Comparison of ENCODE assay signal across 21 cellular contexts in the genomic region with DNA sequence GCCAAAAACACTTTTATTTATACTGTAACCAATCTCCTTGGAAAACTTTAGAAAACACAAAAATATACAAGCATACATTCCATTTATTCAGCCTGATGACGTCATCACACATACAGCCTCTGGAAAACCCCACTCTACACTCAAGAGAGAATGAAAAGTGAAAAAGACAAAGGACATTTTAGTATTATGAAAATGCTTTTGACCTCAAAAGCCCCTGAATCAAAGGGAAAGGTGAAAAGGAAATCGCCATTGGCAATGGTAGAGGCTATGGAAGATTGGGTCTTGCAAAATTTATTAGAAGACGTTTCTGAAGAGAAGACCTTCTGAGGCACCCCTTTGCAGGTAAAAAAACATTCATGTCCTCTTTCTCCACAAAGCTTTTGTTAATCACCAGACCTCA.
A peak's percentile ranks its signal among the peaks of the same experiment; 100 is the strongest.
DNase-seq lines count a peak whose midpoint lies in the region; TF ChIP-seq lines count a peak whose summit lies in the region.
"Had no signal": no experiment of that assay in that cellular context is flagged by ENCODE, and none has a peak within 500 bp of the region (broad histone marks: within the 10 kb centered on the region; RNA-seq: fewer than 3 reads in every experiment).

No MANE protein-coding gene starts in this region.

- DNase-seq in Daoy (ENCODE audit: low read depth) = peak; percentile 30
- peak; percentile 19 for DNase-seq in GM20000 (ENCODE audit: low spot score)
- DNase-seq in amniotic epithelial cell (ENCODE audit: low read depth) = peak; percentile 10
- DNase-seq in fibroblast of pulmonary artery (ENCODE audit: low read depth) = peak; percentile 57
- no peak for DNase-seq in NCI-H82 (lab: John Stamatoyannopoulos, UW)
- DNase-seq in cerebellar cortex (ENCODE audit: low spot score) = no peak
- no peak for DNase-seq in lower leg skin (ENCODE audit: low spot score in 2 of 2)
- DNase-seq in OCI-M2 (lab: John Stamatoyannopoulos, UW; ENCODE audit: unreplicated experiment) = no peak
- DNase-seq: activated B cell treated with CpG ODN at 0.5 μM for 24 hours; activated naive CD8-positive, alpha-beta T cell treated with anti-CD3 and anti-CD28 coated beads, Interleukin-2, amount 10 ng/mL, durations not matched to agents 7 days and 5 days; activated T-cell treated with anti-CD3 and anti-CD28 coated beads, Interleukin-2, amount 50 U/mL, for 48 hours; central memory CD4-positive, alpha-beta T cell; heart right ventricle; lower lobe of right lung; NCI-H1694; NCI-H774; nucleus accumbens; PC-9; SJCRH30; transverse colon had no signal

- no peak for TF ChIP-seq POLR2A in lower leg skin (IDR thresholded peaks at IDR 0.05)

- intact Hi-C loops in lower leg skin (cut with DNase I; ENCODE audit: low total_unique reads) = no loop called here

- 72 to 85% methylated on average over 3 of the region's 3 CpGs for WGBS in lower leg skin, 2 donors

- TF ChIP-seq CTCF in GM20000 (IDR thresholded peaks at IDR 0.05; ENCODE audit: extremely low read depth, missing control alignments) (no peak), fibroblast of pulmonary artery (IDR thresholded peaks at IDR 0.05; ENCODE audit: low read length, missing control alignments) (no peak), lower leg skin (IDR thresholded peaks at IDR 0.05) (no peak)

- no peak overlapping the region for H3K4me3 ChIP-seq in fibroblast of pulmonary artery (replicated peaks; ENCODE audit: low read depth, low read length)
- H3K4me3 ChIP-seq in lower leg skin (ENCODE audit: low read depth, poor library complexity, severe bottlenecking) = no peak overlapping the region
- H3K4me3 ChIP-seq: heart right ventricle, lower lobe of right lung, PC-9, right atrium auricular region, SJCRH30, transverse colon had no signal

Comparison
In these comparisons a context has a peak if more than half of its experiments do, and no peak if none do; other contexts are left out.
1. DNase-seq: peak in Daoy (single experiment), GM20000 (single experiment), amniotic epithelial cell (single experiment) and fibroblast of pulmonary artery (single experiment); none in NCI-H82 (single experiment), cerebellar cortex (single experiment), lower leg skin (0 of 2) and OCI-M2 (single experiment).